1 cellular context compared by ENCODE assay signal in genomic region chr2:63053889-63054725, GRCh38.
TF ChIP-seq lines count a peak whose summit lies in the region.

No MANE protein-coding gene starts in this region.

TF ChIP-seq in HepG2, 621 proteins besides CTCF, POLR2A, EP300 and RAD21 (continued from another document):
- TF ChIP-seq ZBTB33 (CRISPR knock-in tag; IDR thresholded peaks at IDR 0.05): peak; percentile 58
- TF ChIP-seq REPIN1 (CRISPR knock-in tag; IDR thresholded peaks at IDR 0.05; ENCODE audit: borderline replicate concordance, low read depth): no peak
- TF ChIP-seq ZNF780A (CRISPR knock-in tag; IDR thresholded peaks at IDR 0.05): no peak
- TF ChIP-seq FOXO1 (CRISPR knock-in tag; IDR thresholded peaks at IDR 0.05): no peak
- no peak for TF ChIP-seq ZBTB10 (CRISPR knock-in tag; IDR thresholded peaks at IDR 0.05; ENCODE audit: borderline replicate concordance)
- peak; percentile 21; the same call in 1 of the 2 replicates for TF ChIP-seq HOXA3 (CRISPR knock-in tag; IDR thresholded peaks at IDR 0.05)
- no peak for TF ChIP-seq AKNA (CRISPR knock-in tag; IDR thresholded peaks at IDR 0.05; ENCODE audit: borderline replicate concordance)
- no peak for TF ChIP-seq MTA3 (CRISPR knock-in tag; IDR thresholded peaks at IDR 0.05)
- TF ChIP-seq SIX4 (CRISPR knock-in tag; IDR thresholded peaks at IDR 0.05): no peak
- TF ChIP-seq RBFOX2 (IDR thresholded peaks at IDR 0.05; ENCODE audit: low read depth, low read length): peak; percentile 56
- TF ChIP-seq AGO2 (optimal IDR thresholded peaks at IDR 0.05; ENCODE audit: low read depth, low read length): peak; percentile 78
